In the genomic region with DNA sequence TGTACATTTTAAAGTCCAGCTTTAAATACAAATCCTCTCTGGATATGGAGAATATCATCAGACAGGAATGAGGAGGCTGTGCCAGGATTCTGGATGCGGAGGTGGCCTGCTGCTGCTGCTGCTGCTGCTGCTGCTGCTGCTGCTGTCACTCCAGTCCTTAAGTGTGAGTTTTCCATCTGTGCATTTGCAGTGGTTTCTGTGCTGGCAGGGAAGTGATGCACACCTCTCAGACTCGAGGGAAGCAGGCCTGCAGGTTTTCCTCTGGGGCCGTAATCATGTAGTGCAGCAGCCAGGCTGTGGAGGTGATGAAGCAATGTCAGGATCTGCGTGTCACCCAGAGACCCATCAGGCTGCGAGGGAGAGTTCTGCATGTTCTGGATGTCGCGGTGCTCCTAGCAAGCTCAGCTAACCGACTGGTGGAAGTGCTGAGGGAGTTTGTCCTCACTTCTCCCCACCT, we compare ENCODE assay signal across 13 cellular contexts. TPM values are rescaled to one million over a fixed set of nuclear protein-coding genes. Genes with fewer than 3 reads are reported as not detected.
A peak's percentile ranks its signal among the peaks of the same experiment; 100 is the strongest.
DNase-seq lines count a peak whose midpoint lies in the region; ATAC-seq and TF ChIP-seq lines count a peak whose summit lies in the region.
"Had no signal": no experiment of that assay in that cellular context is flagged by ENCODE, and none has a peak within 500 bp of the region (broad histone marks: within the 10 kb centered on the region; RNA-seq: fewer than 3 reads in every experiment).

No MANE protein-coding gene starts in this region.

- H3K27me3 ChIP-seq in BE2C = no peaks in the 10 kb centered on the region

- H3K4me1 Mint-ChIP-seq in T-helper 17 cell = peaks cover 7% of the 10 kb centered on the region

- no peak for TF ChIP-seq CTCF in BE2C (IDR thresholded peaks at IDR 0.05; ENCODE audit: low read depth, low read length)
- no peak for TF ChIP-seq CTCF in RWPE1 (conservative IDR thresholded peaks at IDR 0.05; ENCODE audit: low read depth)

- no peak overlapping the region for H3K27ac Mint-ChIP-seq in T-helper 17 cell
- H3K27ac Mint-ChIP-seq: activated T-cell treated with anti-CD3 and anti-CD28 coated beads, Interleukin-2, amount 50 U/mL, for 24 hours; CD14-positive monocyte; mesothelial cell of epicardium had no signal

- peaks cover 7% of the 10 kb centered on the region; the same call in 1 of the 2 replicates for H3K4me1 ChIP-seq in BE2C

- no peaks in the 10 kb centered on the region for H3K36me3 Mint-ChIP-seq in T-helper 17 cell (ENCODE audit: low read depth)
- H3K36me3 Mint-ChIP-seq: CD14-positive monocyte, mesothelial cell of epicardium had no signal

- POLR2A ChIA-PET in RWPE1 (lab: Yijun Ruan, JAX; ENCODE audit: low non-redundant PET) = no interaction called here

- CTCF ChIA-PET in RWPE1 (lab: Yijun Ruan, JAX) = interaction anchor here (0.6 to 1.1 kb wide), 6 partner anchors 12 to 509 kb away, joined by 3 to 9 read pairs (median 3); no protein-coding TSS in a partner anchor

- H3K4me3 ChIP-seq in BE2C (ENCODE audit: low read depth, low read length) = peak overlapping the region; percentile 44

- peaks cover 34% of the 10 kb centered on the region for H3K27me3 Mint-ChIP-seq in T-helper 17 cell

- ATAC-seq in HG03460 (IDR thresholded peaks at IDR 0.05; ENCODE audit: unreplicated experiment) (peak; percentile 20), T-helper 17 cell (no peak), GM21360 (IDR thresholded peaks at IDR 0.05; ENCODE audit: unreplicated experiment) (no peak)

- H3K36me3 ChIP-seq in BE2C = no peaks in the 10 kb centered on the region
- H3K36me3 ChIP-seq: WERI-Rb-1 had no signal

- H3K4me3 Mint-ChIP-seq in T-helper 17 cell = peak overlapping the region; percentile 61
- H3K4me3 Mint-ChIP-seq: mesothelial cell of epicardium had no signal

- no peak overlapping the region for H3K27ac ChIP-seq in RWPE1
- H3K27ac ChIP-seq: WERI-Rb-1 had no signal

- peak; percentile 30 for DNase-seq in BE2C
- DNase-seq in T-helper 17 cell = no peak
- DNase-seq in inferior parietal cortex (ENCODE audit: extremely low spot score) = peak; percentile 40
- no peak for DNase-seq in NOMO-1 treated with DMSO at 0.1 percent for 48 hours (lab: John Stamatoyannopoulos, UW; ENCODE audit: unreplicated experiment)
- no peak for DNase-seq in RWPE1 (ENCODE audit: low spot score)
- no peak for DNase-seq in CD1c-positive myeloid dendritic cell (ENCODE audit: extremely low spot score)
- DNase-seq: activated T-cell treated with anti-CD3 and anti-CD28 coated beads, Interleukin-2, amount 50 U/mL, for 24 hours; WERI-Rb-1 had no signal

- H3K9me3 ChIP-seq in BE2C = no peaks in the 10 kb centered on the region
- no peaks in the 10 kb centered on the region for H3K9me3 ChIP-seq in T-helper 17 cell (ENCODE audit: control insufficient read depth, low read length, poor library complexity, severe bottlenecking)

RNA-seq across cellular contexts. Expression of a gene that starts 32.0 kb away (rescaled TPM):
- 4.2 TPM for polyA plus RNA-seq in BE2C (2012; ENCODE audit: insufficient read depth, insufficient read length, low read depth)
- not detected for total RNA-seq in T-helper 17 cell
- total RNA-seq: pulmonary artery endothelial cell had no signal
- polyA plus RNA-seq: CD14-positive monocyte had no signal

RNA-seq across cellular contexts. Expression of a gene that starts 32.1 kb away (rescaled TPM):
- 19.6 TPM for polyA plus RNA-seq in BE2C (2012; ENCODE audit: insufficient read depth, insufficient read length, low read depth)
- total RNA-seq in T-helper 17 cell = 10 to 100 TPM; 21.6 to 22.8 TPM

Comparison
In these comparisons a context has a peak if more than half of its experiments do, and no peak if none do; other contexts are left out.
1. DNase-seq: peak in BE2C (single experiment) and inferior parietal cortex (single experiment); none in T-helper 17 cell (0 of 3), NOMO-1 treated with DMSO at 0.1 percent for 48 hours (single experiment), RWPE1 (single experiment) and CD1c-positive myeloid dendritic cell (single experiment).